ENCODE assay signal across 8 cellular contexts in genomic region chr17:29591737-29592624, GRCh38. TPM values are rescaled to one million over a fixed set of nuclear protein-coding genes. Genes with fewer than 3 reads are reported as not detected.
DNase-seq lines count a peak whose midpoint lies in the region; ATAC-seq, FAIRE-seq and TF ChIP-seq lines count a peak whose summit lies in the region.

No MANE protein-coding gene starts in this region.

- H3K4me1 ChIP-seq in HepG2 (ENCODE audit: insufficient read depth, low read length): peaks cover 60% of the 10 kb centered on the region

- no TSS peak for BruUV-seq in HepG2 (replicated peaks; lab: Mats Ljungman, UMichigan)

- in situ Hi-C loops in HepG2 (cut with HindIII; ENCODE audit: extremely low pct_ligation_motif_present, low pct_unique_long_range_greater_than_20kb): no loop called here

- TF ChIP-seq RAD21 in HepG2 (CRISPR knock-in tag; IDR thresholded peaks at IDR 0.05): peak; percentile 97

- peak overlapping the region; percentile 77 for H3K4me3 Mint-ChIP-seq in activated CD4-positive, alpha-beta T cell treated with anti-CD3 and anti-CD28 coated beads, Interleukin-2, amount 10 ng/mL, durations not matched to agents 7 days and 5 days
- peak overlapping the region; percentile 73 for H3K4me3 Mint-ChIP-seq in dendritic cell treated with granulocyte-macrophage colony-stimulating factor and Interleukin-4, amounts not matched to agents 40 ng/mL and 50 ng/mL, for 4 days

- peak overlapping the region; percentile 70 to 91 (median 89) for H3K4me3 ChIP-seq in HepG2 (replicated peaks in 1 of 3; ENCODE audit: insufficient read depth in 1 of 3, low read depth in 2 of 3, low read length in 3 of 3)

- DNase-seq in CD1c-positive myeloid dendritic cell (ENCODE audit: extremely low spot score) (peak; percentile 75), NCI-H526 treated with DMSO at 0.1 percent for 48 hours (lab: John Stamatoyannopoulos, UW) (peak; percentile 94), HepG2 (ENCODE audit: low spot score) (peak; percentile 74)
- peak; percentile 79 for DNase-seq in activated CD4-positive, alpha-beta T cell treated with anti-CD3 and anti-CD28 coated beads, Interleukin-2, amount 10 ng/mL, durations not matched to agents 7 days and 5 days
- peak; percentile 86 to 90 for DNase-seq in stimulated activated CD4-positive, alpha-beta T cell treated with anti-CD3 and anti-CD28 coated beads, Interleukin-2, amount 100 ng/mL, for 48 hours

- peak overlapping the region; percentile 8 for H2AFZ ChIP-seq in HepG2 (ENCODE audit: low read length)

- H3K27me3 ChIP-seq in HepG2 (ENCODE audit: control insufficient read depth in 1 of 2, insufficient read depth in 2 of 2, low read length in 2 of 2): peaks cover 3 to 25% of the 10 kb centered on the region in 2 experiments; a peak in 3 of 5 replicates

- WGBS in HepG2 (ENCODE audit: low lambda C conversion rate): 3% methylated on average over 14 of the region's 27 CpGs

- no peaks in the 10 kb centered on the region for H3K9me3 ChIP-seq in HepG2 (ENCODE audit: low read length)

- peak overlapping the region; percentile 72; the same call in 1 of the 2 replicates for H3K9ac ChIP-seq in HepG2 (ENCODE audit: insufficient read depth, low read depth, low read length)

- FAIRE-seq in HepG2 (lab: Jason Lieb, UNC): peak; percentile 72

- H3K4me1 Mint-ChIP-seq in activated CD4-positive, alpha-beta T cell treated with anti-CD3 and anti-CD28 coated beads, Interleukin-2, amount 10 ng/mL, durations not matched to agents 7 days and 5 days: peaks cover 50% of the 10 kb centered on the region
- H3K4me1 Mint-ChIP-seq in dendritic cell treated with granulocyte-macrophage colony-stimulating factor and Interleukin-4, amounts not matched to agents 40 ng/mL and 50 ng/mL, for 4 days (ENCODE audit: low read depth): peaks cover 71% of the 10 kb centered on the region

- peak; percentile 99 for TF ChIP-seq CTCF in HepG2 (CRISPR knock-in tag; IDR thresholded peaks at IDR 0.05)

- intact Hi-C loops in dendritic cell treated with granulocyte-macrophage colony-stimulating factor and Interleukin-4, amounts not matched to agents 40 ng/mL and 50 ng/mL, for 4 days (cut with micrococcal nuclease): loop anchor here (1.0 kb wide), 1 partner anchor 12 kb away; no protein-coding TSS in a partner anchor
- intact Hi-C loops in HepG2 (cut with micrococcal nuclease; ENCODE audit: unreplicated experiment): loop anchor here (1.0 to 10.0 kb wide), 3 partner anchors 12 to 217 kb away; no protein-coding TSS in a partner anchor

- no peak overlapping the region for H3K27ac ChIP-seq in HepG2 (ENCODE audit: extremely low read length, insufficient read depth, low read length)

- peaks cover 2% of the 10 kb centered on the region for H3K36me3 Mint-ChIP-seq in activated CD4-positive, alpha-beta T cell treated with anti-CD3 and anti-CD28 coated beads, Interleukin-2, amount 10 ng/mL, durations not matched to agents 7 days and 5 days (ENCODE audit: low read depth)
- H3K36me3 Mint-ChIP-seq in dendritic cell treated with granulocyte-macrophage colony-stimulating factor and Interleukin-4, amounts not matched to agents 40 ng/mL and 50 ng/mL, for 4 days (ENCODE audit: low read depth): peaks cover 10% of the 10 kb centered on the region

- POLR2A ChIA-PET in activated CD4-positive, alpha-beta T cell treated with anti-CD3 and anti-CD28 coated beads, Interleukin-2, amount 10 ng/mL, durations not matched to agents 7 days and 5 days (lab: Charles Lee): interaction anchor here (1.8 kb wide), 1 partner anchor 25 kb away, joined by 5 read pairs; no protein-coding TSS in a partner anchor
- POLR2A ChIA-PET in HepG2 (lab: Yijun Ruan, JAX): interaction anchor here (1.0 to 3.0 kb wide), 7 partner anchors 17 to 298 kb away, joined by 3 to 23 read pairs (median 9); partner anchors contain the start of genes ABHD15, NUFIP2 and TAOK1

- peaks cover 19% of the 10 kb centered on the region for H3K79me2 ChIP-seq in HepG2 (ENCODE audit: insufficient read depth, low read length)

- no peak for TF ChIP-seq POLR2A in HepG2 (IDR thresholded peaks at IDR 0.05; ENCODE audit: insufficient read depth in 1 of 2, low read depth in 2 of 2, low read length in 2 of 2)

- no peaks in the 10 kb centered on the region for H3K27me3 Mint-ChIP-seq in activated CD4-positive, alpha-beta T cell treated with anti-CD3 and anti-CD28 coated beads, Interleukin-2, amount 10 ng/mL, durations not matched to agents 7 days and 5 days
- peaks cover 39% of the 10 kb centered on the region for H3K27me3 Mint-ChIP-seq in dendritic cell treated with granulocyte-macrophage colony-stimulating factor and Interleukin-4, amounts not matched to agents 40 ng/mL and 50 ng/mL, for 4 days

- no peaks in the 10 kb centered on the region for H3K9me3 Mint-ChIP-seq in activated CD4-positive, alpha-beta T cell treated with anti-CD3 and anti-CD28 coated beads, Interleukin-2, amount 10 ng/mL, durations not matched to agents 7 days and 5 days
- H3K9me3 Mint-ChIP-seq in dendritic cell treated with granulocyte-macrophage colony-stimulating factor and Interleukin-4, amounts not matched to agents 40 ng/mL and 50 ng/mL, for 4 days: no peaks in the 10 kb centered on the region

- H4K20me1 ChIP-seq in HepG2 (ENCODE audit: insufficient read depth, low read length): peaks cover 14% of the 10 kb centered on the region; the same call in 1 of the 2 replicates

- ATAC-seq in HG03095 (IDR thresholded peaks at IDR 0.05; ENCODE audit: unreplicated experiment): peak; percentile 31
- ATAC-seq in HepG2: peak; percentile 74
- no peak for ATAC-seq in GM18502 (IDR thresholded peaks at IDR 0.05; ENCODE audit: poor library complexity, unreplicated experiment)

- H3K36me3 ChIP-seq in HepG2 (replicated peaks in 1 of 2; ENCODE audit: control insufficient read depth in 1 of 2, insufficient read depth in 2 of 2, low read length in 2 of 2): no peaks in the 10 kb centered on the region

- TF ChIP-seq EP300 in HepG2 (IDR thresholded peaks at IDR 0.05; ENCODE audit: low read depth in 2 of 2, low read length in 2 of 2) (no peak), HepG2 (CRISPR knock-in tag; IDR thresholded peaks at IDR 0.05; ENCODE audit: borderline replicate concordance) (no peak)

- H3K4me2 ChIP-seq in HepG2 (ENCODE audit: low read depth, low read length): peak overlapping the region; percentile 89

- H3K27ac Mint-ChIP-seq in activated CD4-positive, alpha-beta T cell treated with anti-CD3 and anti-CD28 coated beads, Interleukin-2, amount 10 ng/mL, durations not matched to agents 7 days and 5 days: peak overlapping the region; percentile 82
- peak overlapping the region; percentile 71 for H3K27ac Mint-ChIP-seq in dendritic cell treated with granulocyte-macrophage colony-stimulating factor and Interleukin-4, amounts not matched to agents 40 ng/mL and 50 ng/mL, for 4 days

- CTCF ChIA-PET in activated CD4-positive, alpha-beta T cell treated with anti-CD3 and anti-CD28 coated beads, Interleukin-2, amount 10 ng/mL, durations not matched to agents 7 days and 5 days (lab: Charles Lee): interaction anchor here (0.6 to 5.0 kb wide), 24 partner anchors 8 to 369 kb away, joined by 3 to 116 read pairs (median 4); partner anchors contain the start of genes ABHD15, SSH2 and TP53I13
- CTCF ChIA-PET in HepG2 (lab: Yijun Ruan, JAX; ENCODE audit: low intra/inter-chr PET ratio, low total read pairs): interaction anchor here (0.6 to 3.1 kb wide), 4 partner anchors 9 to 222 kb away, joined by 3 to 39 read pairs (median 8); no protein-coding TSS in a partner anchor

RNA-seq across cellular contexts. Expression of gene ANKRD13B, which starts 1.0 kb away (rescaled TPM):
- total RNA-seq in activated CD4-positive, alpha-beta T cell treated with anti-CD3 and anti-CD28 coated beads, Interleukin-2, amount 10 ng/mL, durations not matched to agents 7 days and 5 days: 10 to 100 TPM; 12.3 to 12.8 TPM
- total RNA-seq in HepG2 (2016; rRNA removed; fragmentation: Illumina TruSeq; extraction: Trizol): 1.6 and 1.7 TPM in 2 replicates
- 0.71 and 0.79 TPM in 2 replicates for total RNA-seq in HepG2 (2016; cell fraction: cytosol; rRNA removed; fragmentation: Illumina TruSeq; extraction: Trizol; ENCODE audit: low read depth)
- total RNA-seq in HepG2 (2016; cell fraction: insoluble cytoplasmic fraction; rRNA removed; fragmentation: Illumina TruSeq; extraction: Trizol): 0.76 and 1.6 TPM in 2 replicates
- total RNA-seq in HepG2 (2016; cell fraction: membrane; rRNA removed; fragmentation: Illumina TruSeq; extraction: Trizol): 1.5 and 1.9 TPM in 2 replicates
- 2.0 and 2.4 TPM in 2 replicates for total RNA-seq in HepG2 (2016; cell fraction: nucleus; rRNA removed; fragmentation: Illumina TruSeq; extraction: Trizol)
- 1.8 and 2.2 TPM in 2 replicates for polyA plus RNA-seq in HepG2 (2011; rRNA removed)
- polyA plus RNA-seq in HepG2 (2011; cell fraction: cytosol; rRNA removed): 0.83 and 1.4 TPM in 2 replicates
- polyA plus RNA-seq in HepG2 (2011; cell fraction: nucleus; rRNA removed): 9.9 and 14.7 TPM in 2 replicates
- 1.2 and 2.1 TPM in 2 replicates for polyA plus RNA-seq in HepG2 (2012)
- 0.67 and 0.84 TPM in 2 replicates for polyA plus RNA-seq in HepG2 (2016; cell fraction: cytosol; fragmentation: Illumina TruSeq; extraction: Trizol; ENCODE audit: low read depth)
- 1.7 and 2.2 TPM in 2 replicates for polyA plus RNA-seq in HepG2 (2016; cell fraction: insoluble cytoplasmic fraction; fragmentation: Illumina TruSeq; extraction: Trizol; ENCODE audit: low read depth)
- polyA plus RNA-seq in HepG2 (2016; cell fraction: membrane; fragmentation: Illumina TruSeq; extraction: Trizol; ENCODE audit: low read depth): 1.7 and 1.9 TPM in 2 replicates
- 6.1 and 8.4 TPM in 2 replicates for polyA plus RNA-seq in HepG2 (2016; cell fraction: nucleus; fragmentation: Illumina TruSeq; extraction: Trizol; ENCODE audit: insufficient read depth, low read depth)
- polyA minus RNA-seq in HepG2 (2011; rRNA and poly(A)+ RNA removed; ENCODE audit: low replicate concordance): 3.0 and 21.2 TPM in 2 replicates
- polyA minus RNA-seq in HepG2 (2011; cell fraction: cytosol; rRNA and poly(A)+ RNA removed): 1.5 and 1.8 TPM in 2 replicates
- polyA minus RNA-seq in HepG2 (2011; cell fraction: nucleus; rRNA and poly(A)+ RNA removed): 0.75 and 1.8 TPM in 2 replicates

RNA-seq across cellular contexts. Expression of gene GIT1, which starts 2.5 kb away (rescaled TPM):
- total RNA-seq in activated CD4-positive, alpha-beta T cell treated with anti-CD3 and anti-CD28 coated beads, Interleukin-2, amount 10 ng/mL, durations not matched to agents 7 days and 5 days: 100 to 1,000 TPM; 107 TPM
- total RNA-seq in HepG2 (2016; rRNA removed; fragmentation: Illumina TruSeq; extraction: Trizol): 12.9 and 14.2 TPM in 2 replicates
- total RNA-seq in HepG2 (2016; cell fraction: cytosol; rRNA removed; fragmentation: Illumina TruSeq; extraction: Trizol; ENCODE audit: low read depth): 6.7 and 9.1 TPM in 2 replicates
- total RNA-seq in HepG2 (2016; cell fraction: insoluble cytoplasmic fraction; rRNA removed; fragmentation: Illumina TruSeq; extraction: Trizol): 11.3 and 13.5 TPM in 2 replicates
- 23.5 and 27.1 TPM in 2 replicates for total RNA-seq in HepG2 (2016; cell fraction: membrane; rRNA removed; fragmentation: Illumina TruSeq; extraction: Trizol)
- total RNA-seq in HepG2 (2016; cell fraction: nucleus; rRNA removed; fragmentation: Illumina TruSeq; extraction: Trizol): 11.7 and 17.3 TPM in 2 replicates
- 30.8 and 31.5 TPM in 2 replicates for polyA plus RNA-seq in HepG2 (2011; rRNA removed)
- polyA plus RNA-seq in HepG2 (2011; cell fraction: cytosol; rRNA removed): 17.1 and 24.2 TPM in 2 replicates
- 56.8 and 69.2 TPM in 2 replicates for polyA plus RNA-seq in HepG2 (2011; cell fraction: nucleus; rRNA removed)
- 15.9 and 22.4 TPM in 2 replicates for polyA plus RNA-seq in HepG2 (2012)
- 12.0 and 13.0 TPM in 2 replicates for polyA plus RNA-seq in HepG2 (2016; cell fraction: cytosol; fragmentation: Illumina TruSeq; extraction: Trizol; ENCODE audit: low read depth)
- polyA plus RNA-seq in HepG2 (2016; cell fraction: insoluble cytoplasmic fraction; fragmentation: Illumina TruSeq; extraction: Trizol; ENCODE audit: low read depth): 17.0 and 22.9 TPM in 2 replicates
- polyA plus RNA-seq in HepG2 (2016; cell fraction: membrane; fragmentation: Illumina TruSeq; extraction: Trizol; ENCODE audit: low read depth): 26.3 and 34.9 TPM in 2 replicates
- polyA plus RNA-seq in HepG2 (2016; cell fraction: nucleus; fragmentation: Illumina TruSeq; extraction: Trizol; ENCODE audit: insufficient read depth, low read depth): 31.9 and 33.9 TPM in 2 replicates
- 51.4 and 110 TPM in 2 replicates for polyA minus RNA-seq in HepG2 (2011; rRNA and poly(A)+ RNA removed; ENCODE audit: low replicate concordance)
- polyA minus RNA-seq in HepG2 (2011; cell fraction: cytosol; rRNA and poly(A)+ RNA removed): 17.5 and 20.2 TPM in 2 replicates
- 22.8 and 25.5 TPM in 2 replicates for polyA minus RNA-seq in HepG2 (2011; cell fraction: nucleus; rRNA and poly(A)+ RNA removed)

RNA-seq across cellular contexts. Expression of gene TP53I13, which starts 23.5 kb away (rescaled TPM):
- total RNA-seq in activated CD4-positive, alpha-beta T cell treated with anti-CD3 and anti-CD28 coated beads, Interleukin-2, amount 10 ng/mL, durations not matched to agents 7 days and 5 days: 10 to 100 TPM; 71.4 to 75.0 TPM
- 9.9 and 25.7 TPM in 2 replicates for total RNA-seq in HepG2 (2016; rRNA removed; fragmentation: Illumina TruSeq; extraction: Trizol)
- total RNA-seq in HepG2 (2016; cell fraction: cytosol; rRNA removed; fragmentation: Illumina TruSeq; extraction: Trizol; ENCODE audit: low read depth): 17.6 and 23.7 TPM in 2 replicates
- total RNA-seq in HepG2 (2016; cell fraction: insoluble cytoplasmic fraction; rRNA removed; fragmentation: Illumina TruSeq; extraction: Trizol): 9.5 and 27.0 TPM in 2 replicates
- 15.6 and 16.0 TPM in 2 replicates for total RNA-seq in HepG2 (2016; cell fraction: membrane; rRNA removed; fragmentation: Illumina TruSeq; extraction: Trizol)
- 23.1 and 26.1 TPM in 2 replicates for total RNA-seq in HepG2 (2016; cell fraction: nucleus; rRNA removed; fragmentation: Illumina TruSeq; extraction: Trizol)
- polyA plus RNA-seq in HepG2 (2011; rRNA removed): 16.9 and 29.2 TPM in 2 replicates
- polyA plus RNA-seq in HepG2 (2011; cell fraction: cytosol; rRNA removed): 15.5 and 31.8 TPM in 2 replicates
- 136 and 174 TPM in 2 replicates for polyA plus RNA-seq in HepG2 (2011; cell fraction: nucleus; rRNA removed)
- 12.7 and 18.1 TPM in 2 replicates for polyA plus RNA-seq in HepG2 (2012)
- polyA plus RNA-seq in HepG2 (2016; cell fraction: cytosol; fragmentation: Illumina TruSeq; extraction: Trizol; ENCODE audit: low read depth): 9.2 and 10.2 TPM in 2 replicates
- 8.5 and 9.5 TPM in 2 replicates for polyA plus RNA-seq in HepG2 (2016; cell fraction: insoluble cytoplasmic fraction; fragmentation: Illumina TruSeq; extraction: Trizol; ENCODE audit: low read depth)
- 10.4 and 10.9 TPM in 2 replicates for polyA plus RNA-seq in HepG2 (2016; cell fraction: membrane; fragmentation: Illumina TruSeq; extraction: Trizol; ENCODE audit: low read depth)
- 51.8 and 59.8 TPM in 2 replicates for polyA plus RNA-seq in HepG2 (2016; cell fraction: nucleus; fragmentation: Illumina TruSeq; extraction: Trizol; ENCODE audit: insufficient read depth, low read depth)
- polyA minus RNA-seq in HepG2 (2011; rRNA and poly(A)+ RNA removed; ENCODE audit: low replicate concordance): 25.1 and 43.5 TPM in 2 replicates
- 18.8 and 20.0 TPM in 2 replicates for polyA minus RNA-seq in HepG2 (2011; cell fraction: cytosol; rRNA and poly(A)+ RNA removed)
- polyA minus RNA-seq in HepG2 (2011; cell fraction: nucleus; rRNA and poly(A)+ RNA removed): 16.1 and 22.5 TPM in 2 replicates

RNA-seq across cellular contexts. Expression of gene ABHD15, which starts 25.1 kb away (rescaled TPM):
- 10 to 100 TPM; 16.9 to 18.0 TPM for total RNA-seq in activated CD4-positive, alpha-beta T cell treated with anti-CD3 and anti-CD28 coated beads, Interleukin-2, amount 10 ng/mL, durations not matched to agents 7 days and 5 days
- 4.8 and 7.7 TPM in 2 replicates for total RNA-seq in HepG2 (2016; rRNA removed; fragmentation: Illumina TruSeq; extraction: Trizol)
- total RNA-seq in HepG2 (2016; cell fraction: cytosol; rRNA removed; fragmentation: Illumina TruSeq; extraction: Trizol; ENCODE audit: low read depth): 0.44 and 0.91 TPM in 2 replicates
- total RNA-seq in HepG2 (2016; cell fraction: insoluble cytoplasmic fraction; rRNA removed; fragmentation: Illumina TruSeq; extraction: Trizol): 5.0 and 7.3 TPM in 2 replicates
- 3.2 and 3.6 TPM in 2 replicates for total RNA-seq in HepG2 (2016; cell fraction: membrane; rRNA removed; fragmentation: Illumina TruSeq; extraction: Trizol)
- 6.6 and 6.7 TPM in 2 replicates for total RNA-seq in HepG2 (2016; cell fraction: nucleus; rRNA removed; fragmentation: Illumina TruSeq; extraction: Trizol)
- 2.4 and 2.9 TPM in 2 replicates for polyA plus RNA-seq in HepG2 (2011; rRNA removed)
- polyA plus RNA-seq in HepG2 (2011; cell fraction: cytosol; rRNA removed): 2.6 and 2.7 TPM in 2 replicates
- 2.3 and 2.7 TPM in 2 replicates for polyA plus RNA-seq in HepG2 (2011; cell fraction: nucleus; rRNA removed)
- polyA plus RNA-seq in HepG2 (2012): 2.3 and 2.8 TPM in 2 replicates
- 0.60 and 0.61 TPM in 2 replicates for polyA plus RNA-seq in HepG2 (2016; cell fraction: cytosol; fragmentation: Illumina TruSeq; extraction: Trizol; ENCODE audit: low read depth)
- 4.7 and 5.2 TPM in 2 replicates for polyA plus RNA-seq in HepG2 (2016; cell fraction: insoluble cytoplasmic fraction; fragmentation: Illumina TruSeq; extraction: Trizol; ENCODE audit: low read depth)
- polyA plus RNA-seq in HepG2 (2016; cell fraction: membrane; fragmentation: Illumina TruSeq; extraction: Trizol; ENCODE audit: low read depth): 1.9 and 2.1 TPM in 2 replicates
- 8.6 and 9.0 TPM in 2 replicates for polyA plus RNA-seq in HepG2 (2016; cell fraction: nucleus; fragmentation: Illumina TruSeq; extraction: Trizol; ENCODE audit: insufficient read depth, low read depth)
- polyA minus RNA-seq in HepG2 (2011; rRNA and poly(A)+ RNA removed; ENCODE audit: low replicate concordance): 9.2 and 15.6 TPM in 2 replicates
- 2.6 and 3.4 TPM in 2 replicates for polyA minus RNA-seq in HepG2 (2011; cell fraction: cytosol; rRNA and poly(A)+ RNA removed)
- polyA minus RNA-seq in HepG2 (2011; cell fraction: nucleus; rRNA and poly(A)+ RNA removed): 3.6 and 5.5 TPM in 2 replicates

RNA-seq across cellular contexts. Expression of gene CORO6, which starts 30.7 kb away (rescaled TPM):
- total RNA-seq in activated CD4-positive, alpha-beta T cell treated with anti-CD3 and anti-CD28 coated beads, Interleukin-2, amount 10 ng/mL, durations not matched to agents 7 days and 5 days: 1 to 10 TPM; 2.4 to 3.1 TPM
- 0.42 TPM in 1 of 2 replicates, not detected in the other for total RNA-seq in HepG2 (2016; rRNA removed; fragmentation: Illumina TruSeq; extraction: Trizol)
- total RNA-seq in HepG2 (2016; cell fraction: cytosol; rRNA removed; fragmentation: Illumina TruSeq; extraction: Trizol; ENCODE audit: low read depth): 0.10 TPM in 1 of 2 replicates, not detected in the other
- total RNA-seq in HepG2 (2016; cell fraction: insoluble cytoplasmic fraction; rRNA removed; fragmentation: Illumina TruSeq; extraction: Trizol): 0.15 and 0.39 TPM in 2 replicates
- 0.14 TPM in 1 of 2 replicates, not detected in the other for total RNA-seq in HepG2 (2016; cell fraction: membrane; rRNA removed; fragmentation: Illumina TruSeq; extraction: Trizol)
- 0.38 and 0.71 TPM in 2 replicates for total RNA-seq in HepG2 (2016; cell fraction: nucleus; rRNA removed; fragmentation: Illumina TruSeq; extraction: Trizol)
- 0.82 and 1.2 TPM in 2 replicates for polyA plus RNA-seq in HepG2 (2011; rRNA removed)
- polyA plus RNA-seq in HepG2 (2011; cell fraction: cytosol; rRNA removed): 0.20 and 0.22 TPM in 2 replicates
- 10.2 and 12.8 TPM in 2 replicates for polyA plus RNA-seq in HepG2 (2011; cell fraction: nucleus; rRNA removed)
- polyA plus RNA-seq in HepG2 (2012): 0.16 and 0.25 TPM in 2 replicates
- polyA plus RNA-seq in HepG2 (2016; cell fraction: cytosol; fragmentation: Illumina TruSeq; extraction: Trizol; ENCODE audit: low read depth): 0.12 TPM in 1 of 2 replicates, not detected in the other
- polyA plus RNA-seq in HepG2 (2016; cell fraction: insoluble cytoplasmic fraction; fragmentation: Illumina TruSeq; extraction: Trizol; ENCODE audit: low read depth): 0.20 TPM in 1 of 2 replicates, not detected in the other
- polyA plus RNA-seq in HepG2 (2016; cell fraction: membrane; fragmentation: Illumina TruSeq; extraction: Trizol; ENCODE audit: low read depth): not detected in 2 replicates
- 0.96 and 2.4 TPM in 2 replicates for polyA plus RNA-seq in HepG2 (2016; cell fraction: nucleus; fragmentation: Illumina TruSeq; extraction: Trizol; ENCODE audit: insufficient read depth, low read depth)
- polyA minus RNA-seq in HepG2 (2011; rRNA and poly(A)+ RNA removed; ENCODE audit: low replicate concordance): 4.6 TPM in 1 of 2 replicates, not detected in the other
- not detected in 2 replicates for polyA minus RNA-seq in HepG2 (2011; cell fraction: cytosol; rRNA and poly(A)+ RNA removed)
- 0.50 and 0.52 TPM in 2 replicates for polyA minus RNA-seq in HepG2 (2011; cell fraction: nucleus; rRNA and poly(A)+ RNA removed)
